In genomic region chrX:132615396-132616131, GRCh38 we compare ENCODE assay signal across 8 cellular contexts.
A peak's percentile ranks its signal among the peaks of the same experiment; 100 is the strongest.
DNase-seq lines count a peak whose midpoint lies in the region; ATAC-seq and TF ChIP-seq lines count a peak whose summit lies in the region.

No MANE protein-coding gene starts in this region.

- H3K4me2 ChIP-seq in DND-41 (ENCODE audit: insufficient read depth, low read length), result no peak overlapping the region
- no peak overlapping the region for H3K4me2 ChIP-seq in GM23338
- H3K4me2 ChIP-seq in OCI-LY1 (ENCODE audit: low read length), result no peak overlapping the region

- H3K27me3 Mint-ChIP-seq in GM23338 (ENCODE audit: insufficient read depth, low read depth, poor library complexity) (peaks cover 2% of the 10 kb centered on the region), immature natural killer cell (ENCODE audit: low read depth in 3 of 3) (peaks cover 0 to 2% (median 2%) of the 10 kb centered on the region in 3 donors)
- H3K27me3 Mint-ChIP-seq in activated naive CD4-positive, alpha-beta T cell treated with anti-CD3 and anti-CD28 coated beads for 36 hours (ENCODE audit: low read depth), result no peaks in the 10 kb centered on the region

- H3K4me1 ChIP-seq in DND-41 (ENCODE audit: insufficient read depth, low read length) (no peaks in the 10 kb centered on the region), GM23338 (ENCODE audit: insufficient read depth) (no peaks in the 10 kb centered on the region), OCI-LY1 (ENCODE audit: insufficient read depth, low read length, severe bottlenecking) (no peaks in the 10 kb centered on the region)

- H4K20me1 ChIP-seq in DND-41 (ENCODE audit: insufficient read depth, low read length), result no peaks in the 10 kb centered on the region
- H4K20me1 ChIP-seq in GM23338 (replicated peaks; ENCODE audit: insufficient read depth), result no peaks in the 10 kb centered on the region
- H4K20me1 ChIP-seq in OCI-LY1 (ENCODE audit: insufficient read depth, low read length), result no peaks in the 10 kb centered on the region

- intact Hi-C loops in activated naive CD4-positive, alpha-beta T cell treated with anti-CD3 and anti-CD28 coated beads for 36 hours (cut with micrococcal nuclease), result loop anchor here (1.0 to 2.0 kb wide), 2 partner anchors 774 to 787 kb away; no protein-coding TSS in a partner anchor

- H3K9ac ChIP-seq in DND-41 (ENCODE audit: low read depth, low read length), result no peak overlapping the region
- no peak overlapping the region for H3K9ac ChIP-seq in OCI-LY1 (ENCODE audit: low read length)

- CTCF ChIA-PET in activated naive CD4-positive, alpha-beta T cell treated with anti-CD3 and anti-CD28 coated beads for 36 hours (lab: Charles Lee), result interaction anchor here (0.5 to 4.4 kb wide), 11 partner anchors 16 to 787 kb away, joined by 3 to 45 read pairs (median 4); no protein-coding TSS in a partner anchor

- ATAC-seq in DND-41 (ENCODE audit: insufficient read depth, low read depth) (0 out of 3 replicates have a peak, but pooled peaks have one; percentile 48), GM23338 (peak; percentile 95), HG03457 (IDR thresholded peaks at IDR 0.05; ENCODE audit: unreplicated experiment) (no peak)

- H3K27ac Mint-ChIP-seq in GM23338 (no peak overlapping the region), immature natural killer cell (no peak overlapping the region)
- no peak overlapping the region for H3K27ac Mint-ChIP-seq in activated naive CD4-positive, alpha-beta T cell treated with anti-CD3 and anti-CD28 coated beads for 36 hours

- H2AFZ ChIP-seq in DND-41 (ENCODE audit: low read depth, low read length) (no peak overlapping the region), GM23338 (no peak overlapping the region), OCI-LY1 (ENCODE audit: low read length) (no peak overlapping the region)

- H3K27me3 ChIP-seq in DND-41 (ENCODE audit: insufficient read depth, low read length, poor library complexity), result no peaks in the 10 kb centered on the region
- H3K27me3 ChIP-seq in GM23338 (ENCODE audit: insufficient read depth), result no peaks in the 10 kb centered on the region
- no peaks in the 10 kb centered on the region for H3K27me3 ChIP-seq in OCI-LY1 (ENCODE audit: insufficient read depth, low read length)

- no peaks in the 10 kb centered on the region for H3K9me2 ChIP-seq in GM23338 (ENCODE audit: insufficient read depth)
- H3K9me2 ChIP-seq in OCI-LY1 (ENCODE audit: low read depth, low read length), result no peaks in the 10 kb centered on the region

- H3K36me3 Mint-ChIP-seq in GM23338 (ENCODE audit: low read depth) (no peaks in the 10 kb centered on the region), immature natural killer cell (no peaks in the 10 kb centered on the region)
- no peaks in the 10 kb centered on the region for H3K36me3 Mint-ChIP-seq in activated naive CD4-positive, alpha-beta T cell treated with anti-CD3 and anti-CD28 coated beads for 36 hours (ENCODE audit: low read depth)

- H3K4me1 Mint-ChIP-seq in GM23338 (no peaks in the 10 kb centered on the region), immature natural killer cell (no peaks in the 10 kb centered on the region)
- no peaks in the 10 kb centered on the region for H3K4me1 Mint-ChIP-seq in activated naive CD4-positive, alpha-beta T cell treated with anti-CD3 and anti-CD28 coated beads for 36 hours (ENCODE audit: low read depth)

- H3K9me3 ChIP-seq in DND-41 (ENCODE audit: insufficient read depth, low read length, severe bottlenecking), result no peaks in the 10 kb centered on the region
- H3K9me3 ChIP-seq in OCI-LY1 (ENCODE audit: low read length), result no peaks in the 10 kb centered on the region

- H3K4me3 ChIP-seq in DND-41 (ENCODE audit: low read depth in 1 of 2, low read length in 2 of 2) (no peak overlapping the region), GM23338 (no peak overlapping the region), OCI-LY1 (ENCODE audit: low read depth, low read length, poor library complexity, severe bottlenecking) (no peak overlapping the region)

- DNase-seq in DND-41 (peak; percentile 31), GM23338 (ENCODE audit: low spot score) (peak; percentile 70), immature natural killer cell (peak; percentile 13 to 36 (median 23)), ureter (ENCODE audit: low spot score) (no peak)
- DNase-seq in activated naive CD4-positive, alpha-beta T cell treated with anti-CD3 and anti-CD28 coated beads for 36 hours, result peak; percentile 60
- peak; percentile 1 to 12 for DNase-seq in stimulated activated CD4-positive, alpha-beta T cell treated with anti-CD3 and anti-CD28 coated beads, Interleukin-4, amount 100 ng/mL, for 4 hours

- H3K9me3 Mint-ChIP-seq in GM23338 (no peaks in the 10 kb centered on the region), immature natural killer cell (no peaks in the 10 kb centered on the region)
- no peaks in the 10 kb centered on the region for H3K9me3 Mint-ChIP-seq in activated naive CD4-positive, alpha-beta T cell treated with anti-CD3 and anti-CD28 coated beads for 36 hours

- H3F3A ChIP-seq in GM23338 (replicated peaks; ENCODE audit: low read depth) (no peaks in the 10 kb centered on the region), OCI-LY1 (ENCODE audit: insufficient read depth, low read length) (no peaks in the 10 kb centered on the region)

- H3K36me3 ChIP-seq in DND-41 (ENCODE audit: insufficient read depth, low read length) (no peaks in the 10 kb centered on the region), GM23338 (ENCODE audit: insufficient read depth) (no peaks in the 10 kb centered on the region), OCI-LY1 (ENCODE audit: insufficient read depth, low read length) (no peaks in the 10 kb centered on the region)

- H3K79me2 ChIP-seq in DND-41 (ENCODE audit: insufficient read depth, low read length) (no peaks in the 10 kb centered on the region), GM23338 (replicated peaks; ENCODE audit: insufficient read depth) (no peaks in the 10 kb centered on the region), OCI-LY1 (ENCODE audit: insufficient read depth, low read length) (no peaks in the 10 kb centered on the region)

- no peak overlapping the region for H3K27ac ChIP-seq in DND-41 (ENCODE audit: low read length)
- no peak overlapping the region for H3K27ac ChIP-seq in GM23338 (ENCODE audit: low read depth)
- no peak overlapping the region for H3K27ac ChIP-seq in OCI-LY1 (ENCODE audit: low read depth, low read length, poor library complexity, severe bottlenecking)

- H3K4me3 Mint-ChIP-seq in GM23338 (no peak overlapping the region), immature natural killer cell (no peak overlapping the region)
- no peak overlapping the region for H3K4me3 Mint-ChIP-seq in activated naive CD4-positive, alpha-beta T cell treated with anti-CD3 and anti-CD28 coated beads for 36 hours

- peak; percentile 44 for TF ChIP-seq CTCF in DND-41 (IDR thresholded peaks at IDR 0.05; ENCODE audit: borderline replicate concordance, extremely low read depth, low read length, poor library complexity, severe bottlenecking)
- TF ChIP-seq CTCF in GM23338 (conservative IDR thresholded peaks at IDR 0.05; ENCODE audit: low read depth in 2 of 2), result peak; percentile 60 to 65
- TF ChIP-seq CTCF in OCI-LY1 (IDR thresholded peaks at IDR 0.05; ENCODE audit: low read length), result peak; percentile 55

TF ChIP-seq in GM23338, 12 proteins besides CTCF, POLR2A, EP300 and RAD21 (continues in another document):
- TF ChIP-seq REST (IDR thresholded peaks at IDR 0.05; ENCODE audit: unreplicated experiment), result no peak
- TF ChIP-seq JUNB (IDR thresholded peaks at IDR 0.05; ENCODE audit: unreplicated experiment), result no peak
- TF ChIP-seq ZNF114 (CRISPR knock-in tag; IDR thresholded peaks at IDR 0.05), result no peak
